In the genomic region with DNA sequence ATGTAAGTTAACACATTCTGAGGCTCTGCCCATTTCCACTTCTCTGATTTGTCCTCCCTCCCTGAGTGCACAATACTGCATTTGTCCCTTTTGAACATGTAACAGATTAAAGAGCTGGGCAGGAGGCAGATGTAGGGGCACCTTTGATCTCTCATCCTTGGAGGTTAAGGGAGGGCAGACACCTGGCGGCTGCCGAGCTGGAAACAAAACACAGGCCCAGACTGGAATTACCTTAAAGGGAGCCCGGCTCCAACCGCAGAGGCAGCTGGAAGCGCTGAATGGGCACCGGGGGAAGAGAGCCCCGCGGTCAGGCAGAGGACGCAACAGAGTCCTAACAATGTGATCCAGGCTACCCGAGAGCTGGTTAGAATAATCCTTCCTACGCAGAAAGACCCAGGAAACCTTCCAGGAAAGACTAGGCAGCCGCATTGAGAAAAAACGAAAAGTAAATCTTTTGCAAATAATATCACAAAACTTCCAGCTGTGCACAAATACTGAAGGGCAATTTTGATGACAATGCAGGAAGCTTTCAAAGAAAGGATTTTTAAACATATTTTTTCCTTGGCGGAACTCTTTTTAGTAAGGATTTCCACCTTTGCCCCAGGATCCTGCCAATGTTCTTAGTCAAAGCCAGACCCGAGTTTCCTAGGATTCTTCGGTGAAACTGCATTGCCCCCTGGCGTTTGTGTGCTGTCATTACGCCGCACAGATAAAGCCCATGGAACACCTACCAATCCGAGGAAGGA, we compare ENCODE assay signal across 8 cellular contexts.
A peak's percentile ranks its signal among the peaks of the same experiment; 100 is the strongest.
DNase-seq lines count a peak whose midpoint lies in the region; ATAC-seq, FAIRE-seq and TF ChIP-seq lines count a peak whose summit lies in the region.

No MANE protein-coding gene starts in this region.

- POLR2A ChIA-PET in activated CD8-positive, alpha-beta T cell treated with anti-CD3 and anti-CD28 coated beads, Interleukin-2, amount 10 ng/mL, durations not matched to agents 7 days and 5 days (lab: Charles Lee): interaction anchor here (0.6 to 1.8 kb wide), 14 partner anchors 44 to 405 kb away, joined by 3 to 16 read pairs (median 4); a partner anchor contains a TSS
- POLR2A ChIA-PET in H1 (lab: Charles Lee; ENCODE audit: partially characterized antibody): interaction anchor here (0.6 to 3.5 kb wide), 21 partner anchors 10 to 382 kb away, joined by 3 to 37 read pairs (median 5); no protein-coding TSS in a partner anchor

- peak overlapping the region; percentile 37 for H3K4me3 Mint-ChIP-seq in activated CD8-positive, alpha-beta T cell treated with anti-CD3 and anti-CD28 coated beads, Interleukin-2, amount 10 ng/mL, durations not matched to agents 7 days and 5 days

- DNase-seq in G401 (ENCODE audit: low spot score): peak; percentile 93
- peak; percentile 84 for DNase-seq in NCI-H748 (lab: John Stamatoyannopoulos, UW; ENCODE audit: unreplicated experiment)
- peak; percentile 79 for DNase-seq in activated CD8-positive, alpha-beta T cell treated with anti-CD3 and anti-CD28 coated beads, Interleukin-2, amount 10 ng/mL, durations not matched to agents 7 days and 5 days
- DNase-seq in H1 (ENCODE audit: low read depth in 1 of 2, low spot score in 2 of 2): peak; percentile 81 to 86
- peak; percentile 95 for DNase-seq in medulla oblongata (ENCODE audit: extremely low spot score)
- peak; percentile 49 to 68 (median 59) for DNase-seq in stimulated activated CD4-positive, alpha-beta T cell treated with anti-CD3 and anti-CD28 coated beads, TNF-alpha, amount 100 ng/mL, for 4 hours (ENCODE audit: low read depth in 3 of 3)

- WGBS in H1 (ENCODE audit: extremely low coverage in 1 of 2, insufficient coverage in 1 of 2, insufficient read length in 1 of 2, insufficient replicate concordance in 2 of 2, low coverage in 1 of 2, low lambda C conversion rate in 2 of 2, missing lambda C conversion rate in 1 of 2), 2 experiments: 7% methylated on average over 20 of the region's 20 CpGs; no CpG with 5 or more reads in 1 of the 2 experiments

- no peak overlapping the region for H2AFZ ChIP-seq in H1 (ENCODE audit: low read length)

- peaks cover 27% of the 10 kb centered on the region for H3K4me1 Mint-ChIP-seq in activated CD8-positive, alpha-beta T cell treated with anti-CD3 and anti-CD28 coated beads, Interleukin-2, amount 10 ng/mL, durations not matched to agents 7 days and 5 days (ENCODE audit: low read depth)

- peak; percentile 96 to 98 for TF ChIP-seq RAD21 in H1 (IDR thresholded peaks at IDR 0.05 in 1 of 2, conservative IDR thresholded peaks at IDR 0.05 in 1 of 2; ENCODE audit: low read depth in 2 of 2, low read length in 2 of 2)

- no peak overlapping the region; the same call in 1 of the 2 replicates for H3K27ac ChIP-seq in H1 (ENCODE audit: low read depth, low read length)

- H4K8ac ChIP-seq in H1 (ENCODE audit: extremely low read depth, insufficient read depth, low read length): no peak overlapping the region

- H3K23ac ChIP-seq in H1 (ENCODE audit: insufficient read length): no peak overlapping the region

- H3K23me2 ChIP-seq in H1 (ENCODE audit: low read depth, low read length): no peaks in the 10 kb centered on the region

- H4K91ac ChIP-seq in H1 (replicated peaks; ENCODE audit: insufficient read length, low read length): no peak overlapping the region

- peaks cover 0 to 7% (median 0%) of the 10 kb centered on the region in 4 experiments; a peak in 2 of 8 replicates for H3K36me3 ChIP-seq in H1 (ENCODE audit: control insufficient read depth in 2 of 4, insufficient read depth in 4 of 4, low read length in 3 of 4)

- H2BK20ac ChIP-seq in H1 (ENCODE audit: low read length): peak overlapping the region; percentile 14; the same call in 1 of the 2 replicates

- TF ChIP-seq POLR2A in H1 (IDR thresholded peaks at IDR 0.05; ENCODE audit: control extremely low read depth in 1 of 2, low read depth in 2 of 2, low read length in 2 of 2): peak in 1 of 2 experiments; percentile 69; a peak in 2 of 3 replicates

- no peaks in the 10 kb centered on the region for H3K9me3 Mint-ChIP-seq in activated CD8-positive, alpha-beta T cell treated with anti-CD3 and anti-CD28 coated beads, Interleukin-2, amount 10 ng/mL, durations not matched to agents 7 days and 5 days (ENCODE audit: insufficient read depth)

- CTCF ChIA-PET in activated CD8-positive, alpha-beta T cell treated with anti-CD3 and anti-CD28 coated beads, Interleukin-2, amount 10 ng/mL, durations not matched to agents 7 days and 5 days (lab: Charles Lee): interaction anchor here (0.5 to 7.3 kb wide), 86 partner anchors 8 to 1096 kb away, joined by 3 to 214 read pairs (median 4); a partner anchor contains a TSS
- CTCF ChIA-PET in H1 (lab: Charles Lee; ENCODE audit: partially characterized antibody): interaction anchor here (0.6 to 5.7 kb wide), 83 partner anchors 11 to 632 kb away, joined by 3 to 66 read pairs (median 5); no protein-coding TSS in a partner anchor

- H2AK5ac ChIP-seq in H1 (ENCODE audit: low read depth, low read length): no peak overlapping the region

- peak overlapping the region; percentile 4 for H4K5ac ChIP-seq in H1 (ENCODE audit: insufficient read length, low read depth, low read length)

- no peaks in the 10 kb centered on the region for H3K27me3 ChIP-seq in H1 (replicated peaks in 1 of 4; ENCODE audit: control insufficient read depth in 3 of 4, extremely low read depth in 1 of 4, insufficient read depth in 3 of 4, low read length in 3 of 4)

- peak; percentile 82 to 91 (median 86) for TF ChIP-seq CTCF in H1 (IDR thresholded peaks at IDR 0.05; ENCODE audit: control extremely low read depth in 1 of 3, insufficient read depth in 1 of 3, low read depth in 1 of 3, low read length in 3 of 3)

- H3K9ac ChIP-seq in H1 (replicated peaks in 1 of 4; ENCODE audit: extremely low read depth in 1 of 4, low read depth in 3 of 4, low read length in 3 of 4): no peak overlapping the region; a peak in 1 of 7 replicates

- H3K4me1 ChIP-seq in H1 (replicated peaks in 1 of 4; ENCODE audit: control insufficient read depth in 3 of 4, insufficient read depth in 4 of 4, low read length in 3 of 4): peaks cover 3 to 13% (median 9%) of the 10 kb centered on the region in 4 experiments; a peak in 6 of 7 replicates

- H3K27me3 Mint-ChIP-seq in activated CD8-positive, alpha-beta T cell treated with anti-CD3 and anti-CD28 coated beads, Interleukin-2, amount 10 ng/mL, durations not matched to agents 7 days and 5 days (ENCODE audit: low read depth): peaks cover 8% of the 10 kb centered on the region

- H3K36me3 Mint-ChIP-seq in activated CD8-positive, alpha-beta T cell treated with anti-CD3 and anti-CD28 coated beads, Interleukin-2, amount 10 ng/mL, durations not matched to agents 7 days and 5 days (ENCODE audit: low read depth): no peaks in the 10 kb centered on the region

- H3K4me3 ChIP-seq in H1 (ENCODE audit: extremely low read depth in 1 of 4, insufficient read depth in 2 of 4, low read depth in 3 of 4, low read length in 4 of 4): peak overlapping the region in 2 of 4 experiments; percentile 27 to 45; a peak in 3 of 8 replicates

- no peak overlapping the region; the same call in 1 of the 2 replicates for H3K18ac ChIP-seq in H1 (ENCODE audit: extremely low read depth, low read length)

- H3K4me2 ChIP-seq in H1 (ENCODE audit: insufficient read depth in 1 of 2, low read depth in 2 of 2, low read length in 2 of 2): peak overlapping the region; percentile 10 to 56; a peak in 3 of 4 replicates

- no peaks in the 10 kb centered on the region for H3K79me2 ChIP-seq in H1 (ENCODE audit: control insufficient read depth in 1 of 2, insufficient read depth in 2 of 2, low read length in 2 of 2)

- no peaks in the 10 kb centered on the region for H3K79me1 ChIP-seq in H1 (ENCODE audit: low read depth, low read length)

- ATAC-seq in HG03460 (IDR thresholded peaks at IDR 0.05; ENCODE audit: unreplicated experiment) (peak; percentile 74), GM18861 (IDR thresholded peaks at IDR 0.05; ENCODE audit: unreplicated experiment) (no peak)
- peak; percentile 83 for ATAC-seq in activated CD8-positive, alpha-beta T cell treated with anti-CD3 and anti-CD28 coated beads, Interleukin-2, amount 10 ng/mL, durations not matched to agents 7 days and 5 days

- H2BK15ac ChIP-seq in H1 (ENCODE audit: low read length): no peak overlapping the region

- no peak overlapping the region for H2BK120ac ChIP-seq in H1 (replicated peaks; ENCODE audit: low read depth, low read length)

- TF ChIP-seq EP300 in H1 (IDR thresholded peaks at IDR 0.05; ENCODE audit: borderline replicate concordance in 1 of 2, low read depth in 2 of 2, low read length in 2 of 2): no peak; a peak in 1 of 3 replicates

- H2BK12ac ChIP-seq in H1 (ENCODE audit: low read depth, low read length): no peak overlapping the region

- peak overlapping the region; percentile 60 for H3K56ac ChIP-seq in H1 (replicated peaks; ENCODE audit: insufficient read length, low read depth, low read length)

- H4K20me1 ChIP-seq in H1 (replicated peaks in 1 of 2; ENCODE audit: control insufficient read depth in 1 of 2, insufficient read depth in 2 of 2, low read length in 2 of 2): no peaks in the 10 kb centered on the region

- H2BK5ac ChIP-seq in H1 (ENCODE audit: low read depth, low read length): peak overlapping the region; percentile 16; the same call in 1 of the 2 replicates

- in situ Hi-C loops in G401 (cut with HindIII; ENCODE audit: low sequenced_read_pairs): no loop called here

- H3K9me3 ChIP-seq in H1 (ENCODE audit: insufficient read depth in 2 of 2, low read depth in 1 of 2, low read length in 1 of 2): peaks cover 4 to 8% of the 10 kb centered on the region in 2 experiments; a peak in 2 of 4 replicates

- peak; percentile 99 for FAIRE-seq in H1 (lab: Jason Lieb, UNC)

- no peak overlapping the region for H3K27ac Mint-ChIP-seq in activated CD8-positive, alpha-beta T cell treated with anti-CD3 and anti-CD28 coated beads, Interleukin-2, amount 10 ng/mL, durations not matched to agents 7 days and 5 days

- H3K4ac ChIP-seq in H1 (replicated peaks; ENCODE audit: insufficient read length, low read depth, low read length): no peak overlapping the region

- no peak overlapping the region for H3K14ac ChIP-seq in H1 (ENCODE audit: insufficient read length)

TF ChIP-seq in H1, 55 proteins besides CTCF, POLR2A, EP300 and RAD21 (continues in another document):
- 0 out of 2 replicates have a peak, but pooled peaks have one; percentile 34 for TF ChIP-seq POLR2AphosphoS5 (IDR thresholded peaks at IDR 0.05; ENCODE audit: low read depth, low read length)
- peak in 1 of 2 experiments; percentile 47; a peak in 1 of 4 replicates for TF ChIP-seq SIN3A (conservative IDR thresholded peaks at IDR 0.05 in 1 of 2, IDR thresholded peaks at IDR 0.05 in 1 of 2; ENCODE audit: low read depth in 1 of 2, low read length in 2 of 2)
- no peak for TF ChIP-seq SP4 (IDR thresholded peaks at IDR 0.05; ENCODE audit: low read length)
- TF ChIP-seq ASH2L (IDR thresholded peaks at IDR 0.05; ENCODE audit: low read length): peak; percentile 65
- TF ChIP-seq, protein P1, sequence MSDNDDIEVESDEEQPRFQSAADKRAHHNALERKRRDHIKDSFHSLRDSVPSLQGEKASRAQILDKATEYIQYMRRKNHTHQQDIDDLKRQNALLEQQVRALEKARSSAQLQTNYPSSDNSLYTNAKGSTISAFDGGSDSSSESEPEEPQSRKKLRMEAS (IDR thresholded peaks at IDR 0.05): 0 out of 2 replicates have a peak, but pooled peaks have one; percentile 11
- TF ChIP-seq KDM5A (IDR thresholded peaks at IDR 0.05; ENCODE audit: low read length): no peak
- TF ChIP-seq BRCA1 (IDR thresholded peaks at IDR 0.05; ENCODE audit: low read depth, low read length): no peak
